Comparison of ENCODE assay signal across 32 cellular contexts in the genomic region with DNA sequence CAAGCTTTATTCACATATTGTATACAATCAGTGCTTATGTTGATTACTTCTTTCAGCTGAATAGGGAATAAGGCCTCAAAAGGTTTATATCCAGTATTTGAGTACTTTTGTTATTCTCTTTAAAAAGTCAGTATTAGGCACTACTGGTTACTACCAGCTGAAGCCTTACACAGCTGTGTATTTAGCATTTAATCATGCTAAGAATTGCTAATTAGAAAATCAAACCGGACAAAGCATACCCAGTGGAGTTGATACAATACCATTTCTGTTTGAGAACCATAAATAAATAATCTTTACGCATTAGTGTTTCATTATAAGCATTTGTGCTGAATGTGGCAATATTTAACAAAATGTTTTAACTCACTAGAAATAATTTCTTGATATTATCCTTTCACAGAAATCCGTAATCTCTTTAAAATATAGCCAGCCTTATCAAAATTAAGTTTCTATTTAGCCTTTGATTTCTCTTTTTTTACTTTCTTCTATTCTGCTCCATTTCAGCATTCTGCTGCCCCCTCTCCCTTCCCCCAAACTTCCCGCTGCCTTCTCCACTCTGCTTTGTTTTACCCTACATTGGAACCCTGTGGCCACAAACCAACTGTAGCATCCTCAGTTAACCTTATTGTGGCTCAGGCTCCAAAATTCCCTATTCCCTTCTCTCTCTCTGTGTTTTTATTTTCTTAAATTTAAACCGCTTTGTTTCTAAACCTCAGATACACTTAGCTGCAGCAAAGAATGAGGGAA. TPM values are rescaled to one million over a fixed set of nuclear protein-coding genes. Genes with fewer than 3 reads are reported as not detected.
DNase-seq lines count a peak whose midpoint lies in the region; ATAC-seq, FAIRE-seq and TF ChIP-seq lines count a peak whose summit lies in the region.
"Had no signal": no experiment of that assay in that cellular context is flagged by ENCODE, and none has a peak within 500 bp of the region (broad histone marks: within the 10 kb centered on the region; RNA-seq: fewer than 3 reads in every experiment).

No MANE protein-coding gene starts in this region.

- H3K27me3 ChIP-seq in dorsolateral prefrontal cortex: no peaks in the 10 kb centered on the region
- H3K27me3 ChIP-seq in brain microvascular endothelial cell (replicated peaks): no peaks in the 10 kb centered on the region

- no peak overlapping the region for H3K27ac Mint-ChIP-seq in stimulated activated effector memory CD8-positive, alpha-beta T cell treated with anti-CD3 and anti-CD28 coated beads, Interleukin-12 subunit alpha, Interleukin-12 subunit beta, amount 100 ng/mL, for 72 hours
- H3K27ac Mint-ChIP-seq: B cell; CD8-positive, alpha-beta T cell; HFFc6 had no signal

- intact Hi-C loops in dorsolateral prefrontal cortex (cut with DNase I): loop anchor here in 1 of 2 donors (5.0 kb wide), 1 partner anchor 34 kb away; no protein-coding TSS in a partner anchor

- H3K4me3 ChIP-seq in dorsolateral prefrontal cortex (peak overlapping the region in 43 of 59 donors; percentile 1 to 57 (median 31)), brain microvascular endothelial cell (ENCODE audit: low read depth, low read length) (no peak overlapping the region)
- H3K4me3 ChIP-seq: GM12878, HAP-1 had no signal

- peak; percentile 50 for DNase-seq in NCI-H69 (lab: John Stamatoyannopoulos, UW)
- DNase-seq in dorsolateral prefrontal cortex: peak in 1 of 10 donors; percentile 61
- peak in 9 of 49 donors; percentile 6 to 31 (median 10) for DNase-seq in substantia nigra (lab: John Stamatoyannopoulos, UW)
- no peak for DNase-seq in T1000 (lab: John Stamatoyannopoulos, UW)
- no peak for DNase-seq in brain microvascular endothelial cell
- DNase-seq in stimulated activated effector memory CD8-positive, alpha-beta T cell treated with anti-CD3 and anti-CD28 coated beads, Interleukin-12 subunit alpha, Interleukin-12 subunit beta, amount 100 ng/mL, for 72 hours (ENCODE audit: low spot score in 2 of 2): no peak
- DNase-seq: CD8-positive, alpha-beta T cell; DMS 273 treated with DMSO at 0.1 percent for 48 hours; DMS79; EL; GDM1; GOT3; HFFc6; Karpas-422; NCI-H1092; NCI-H1436; NCI-H187; NCI-H2171 treated with DMSO at 0.1 percent for 48 hours; NCI-H345; NCI-H524; NCI-H774 had no signal

- peak; percentile 60 for FAIRE-seq in islet of Langerhans (lab: Jason Lieb, UNC)
- FAIRE-seq: GM12878, HepG2, RCC 7860 had no signal

- H3K4me1 Mint-ChIP-seq in stimulated activated effector memory CD8-positive, alpha-beta T cell treated with anti-CD3 and anti-CD28 coated beads, Interleukin-12 subunit alpha, Interleukin-12 subunit beta, amount 100 ng/mL, for 72 hours: no peaks in the 10 kb centered on the region

- TF ChIP-seq CTCF in dorsolateral prefrontal cortex (IDR thresholded peaks at IDR 0.05 in 54 of 56, conservative IDR thresholded peaks at IDR 0.05 in 2 of 56; ENCODE audit: low read depth in 1 of 56, partially characterized antibody in 56 of 56) (peak in 4 of 56 donors; percentile 5 to 23 (median 12)), brain microvascular endothelial cell (IDR thresholded peaks at IDR 0.05; ENCODE audit: low read depth, low read length, missing control alignments) (no peak)

- H3K36me3 Mint-ChIP-seq in stimulated activated effector memory CD8-positive, alpha-beta T cell treated with anti-CD3 and anti-CD28 coated beads, Interleukin-12 subunit alpha, Interleukin-12 subunit beta, amount 100 ng/mL, for 72 hours: no peaks in the 10 kb centered on the region
- H3K36me3 Mint-ChIP-seq: CD8-positive, alpha-beta T cell had no signal

- H3K36me3 ChIP-seq in brain microvascular endothelial cell (replicated peaks): no peaks in the 10 kb centered on the region
- H3K36me3 ChIP-seq: HAP-1 had no signal

- no peak overlapping the region for H3K4me3 Mint-ChIP-seq in stimulated activated effector memory CD8-positive, alpha-beta T cell treated with anti-CD3 and anti-CD28 coated beads, Interleukin-12 subunit alpha, Interleukin-12 subunit beta, amount 100 ng/mL, for 72 hours
- H3K4me3 Mint-ChIP-seq: B cell; CD8-positive, alpha-beta T cell; HFFc6 had no signal

- H3K27ac ChIP-seq in dorsolateral prefrontal cortex: peak overlapping the region; percentile 43 to 99 (median 93)
- peak overlapping the region; percentile 91 for H3K27ac ChIP-seq in substantia nigra (ENCODE audit: low read depth, low read length, poor library complexity, severe bottlenecking)
- H3K27ac ChIP-seq in brain microvascular endothelial cell: no peak overlapping the region
- H3K27ac ChIP-seq: C4-2B had no signal

- no peak for ATAC-seq in HG02759 (IDR thresholded peaks at IDR 0.05; ENCODE audit: unreplicated experiment)
- no peak for ATAC-seq in stimulated activated effector memory CD8-positive, alpha-beta T cell treated with anti-CD3 and anti-CD28 coated beads, Interleukin-12 subunit alpha, Interleukin-12 subunit beta, amount 100 ng/mL, for 72 hours
- ATAC-seq: CD8-positive, alpha-beta T cell; GM12878; HepG2; SK-N-SH treated with all-trans-retinoic acid at 6 μM for 48 hours had no signal

- H3K9me3 Mint-ChIP-seq in stimulated activated effector memory CD8-positive, alpha-beta T cell treated with anti-CD3 and anti-CD28 coated beads, Interleukin-12 subunit alpha, Interleukin-12 subunit beta, amount 100 ng/mL, for 72 hours: no peaks in the 10 kb centered on the region
- H3K9me3 Mint-ChIP-seq: CD8-positive, alpha-beta T cell; HFFc6 had no signal

- in situ Hi-C loops in brain microvascular endothelial cell (cut with HindIII; ENCODE audit: low pct_ligation_motif_present, low sequenced_read_pairs): no loop called here

RNA-seq across cellular contexts. Expression of gene UGT8, which starts 37.8 kb away (rescaled TPM):
- 100 to 1,000 TPM in 30 of 120 experiments, 10 to 100 TPM in 90; 13.0 to 301 (median 73.0) TPM for total RNA-seq in dorsolateral prefrontal cortex
- total RNA-seq: A172, HepG2, HFFc6, HT1080 had no signal
